In genomic region chr18:50880108-50880465, GRCh38 we compare ENCODE assay signal across 8 cellular contexts. TPM values are rescaled to one million over a fixed set of nuclear protein-coding genes. Genes with fewer than 3 reads are reported as not detected.
DNase-seq lines count a peak whose midpoint lies in the region; ATAC-seq, FAIRE-seq and TF ChIP-seq lines count a peak whose summit lies in the region.

No MANE protein-coding gene starts in this region.

- H2AK5ac ChIP-seq in mesenchymal stem cell (ENCODE audit: low read length, severe bottlenecking) = no peak overlapping the region

- H3K14ac ChIP-seq in mesenchymal stem cell (ENCODE audit: low read length in 2 of 2) = no peak overlapping the region

- no peak overlapping the region for H2BK12ac ChIP-seq in mesenchymal stem cell (ENCODE audit: low read length in 2 of 2)

- H2AFZ ChIP-seq in mesenchymal stem cell (ENCODE audit: low read depth, low read length) = no peak overlapping the region

- H3K27ac ChIP-seq in ascending aorta (peak overlapping the region in 1 of 2 donors; percentile 87), mesenchymal stem cell (ENCODE audit: low read length, poor library complexity, severe bottlenecking) (no peak overlapping the region)

- WGBS in mesenchymal stem cell = 9% methylated on average over 1 of the region's 6 CpGs

- peak overlapping the region; percentile 42 for H3K4me2 ChIP-seq in mesenchymal stem cell (ENCODE audit: low read length, poor library complexity, severe bottlenecking)

- ATAC-seq in HG02798 (IDR thresholded peaks at IDR 0.05; ENCODE audit: poor library complexity, unreplicated experiment) (peak; percentile 4), GM18873 (IDR thresholded peaks at IDR 0.05; ENCODE audit: low FRiP score, unreplicated experiment) (no peak)

- H3K4me1 ChIP-seq in ascending aorta (peaks cover 6% of the 10 kb centered on the region in 2 donors), mesenchymal stem cell (ENCODE audit: control insufficient read depth, insufficient read depth, low read depth, low read length) (peaks cover 7% of the 10 kb centered on the region)

- H3K9ac ChIP-seq in mesenchymal stem cell (ENCODE audit: low read length) = peak overlapping the region; percentile 92

- H2BK120ac ChIP-seq in mesenchymal stem cell (ENCODE audit: low read depth, low read length) = no peak overlapping the region

- H3K9me3 ChIP-seq in ascending aorta (no peaks in the 10 kb centered on the region), mesenchymal stem cell (ENCODE audit: control insufficient read depth, low read length) (no peaks in the 10 kb centered on the region)

- peak; percentile 97 for FAIRE-seq in D721Med (lab: Jason Lieb, UNC)

- H3K27me3 ChIP-seq in ascending aorta (no peaks in the 10 kb centered on the region), mesenchymal stem cell (ENCODE audit: control insufficient read depth in 1 of 2, insufficient read depth in 1 of 2, low read length in 2 of 2) (no peaks in the 10 kb centered on the region)

- peak overlapping the region; percentile 88 to 92 for H3K4me3 ChIP-seq in ascending aorta
- H3K4me3 ChIP-seq in mesenchymal stem cell (ENCODE audit: insufficient read depth in 1 of 2, low read depth in 1 of 2, low read length in 2 of 2) = peak overlapping the region in 1 of 2 experiments; percentile 98

- H2BK5ac ChIP-seq in mesenchymal stem cell (ENCODE audit: low read depth, low read length, poor library complexity, severe bottlenecking) = no peak overlapping the region

- H3K36me3 ChIP-seq in ascending aorta (no peaks in the 10 kb centered on the region), mesenchymal stem cell (ENCODE audit: control insufficient read depth in 1 of 2, insufficient read depth in 2 of 2, low read depth in 1 of 2, low read length in 2 of 2) (no peaks in the 10 kb centered on the region)

- H3K4ac ChIP-seq in mesenchymal stem cell (ENCODE audit: low read depth in 1 of 2, low read length in 2 of 2) = no peak overlapping the region

- H2BK15ac ChIP-seq in mesenchymal stem cell (ENCODE audit: low read depth, poor library complexity, severe bottlenecking) = no peak overlapping the region

- no peak for DNase-seq in D721Med (ENCODE audit: insufficient read length, low spot score)
- DNase-seq in ascending aorta (ENCODE audit: low spot score in 2 of 2) = no peak
- DNase-seq in mesenchymal stem cell = peak; percentile 21
- DNase-seq in kidney glomerular epithelial cell (lab: John Stamatoyannopoulos, UW) = no peak
- no peak for DNase-seq in NCI-H2081 (lab: John Stamatoyannopoulos, UW)
- DNase-seq in NCI-H1048 (lab: John Stamatoyannopoulos, UW) = no peak

- intact Hi-C loops in ascending aorta (cut with DNase I) = no loop called here

- no peak overlapping the region for H3K18ac ChIP-seq in mesenchymal stem cell (ENCODE audit: low read depth in 1 of 2, low read length in 2 of 2)

- H4K91ac ChIP-seq in mesenchymal stem cell (ENCODE audit: low read length) = no peak overlapping the region

- H4K8ac ChIP-seq in mesenchymal stem cell (ENCODE audit: low read length) = no peak overlapping the region

- TF ChIP-seq CTCF in D721Med (IDR thresholded peaks at IDR 0.05; ENCODE audit: insufficient read depth, missing control alignments) (no peak), ascending aorta (IDR thresholded peaks at IDR 0.05) (no peak)

- H3K79me1 ChIP-seq in mesenchymal stem cell (replicated peaks; ENCODE audit: low read length, poor library complexity, severe bottlenecking) = peaks cover 12% of the 10 kb centered on the region

- no peak overlapping the region for H3K23ac ChIP-seq in mesenchymal stem cell (ENCODE audit: low read length in 2 of 2)

RNA-seq across cellular contexts. Expression of gene ME2, which starts 1.2 kb away (rescaled TPM):
- total RNA-seq in ascending aorta = 27.4 TPM
- 23.3 TPM for polyA plus RNA-seq in mesenchymal stem cell (2013, experiment 1 of 2)
- polyA plus RNA-seq in mesenchymal stem cell (2013, experiment 2 of 2) = 23.9 TPM
